26 cellular contexts compared by ENCODE assay signal in the genomic region with DNA sequence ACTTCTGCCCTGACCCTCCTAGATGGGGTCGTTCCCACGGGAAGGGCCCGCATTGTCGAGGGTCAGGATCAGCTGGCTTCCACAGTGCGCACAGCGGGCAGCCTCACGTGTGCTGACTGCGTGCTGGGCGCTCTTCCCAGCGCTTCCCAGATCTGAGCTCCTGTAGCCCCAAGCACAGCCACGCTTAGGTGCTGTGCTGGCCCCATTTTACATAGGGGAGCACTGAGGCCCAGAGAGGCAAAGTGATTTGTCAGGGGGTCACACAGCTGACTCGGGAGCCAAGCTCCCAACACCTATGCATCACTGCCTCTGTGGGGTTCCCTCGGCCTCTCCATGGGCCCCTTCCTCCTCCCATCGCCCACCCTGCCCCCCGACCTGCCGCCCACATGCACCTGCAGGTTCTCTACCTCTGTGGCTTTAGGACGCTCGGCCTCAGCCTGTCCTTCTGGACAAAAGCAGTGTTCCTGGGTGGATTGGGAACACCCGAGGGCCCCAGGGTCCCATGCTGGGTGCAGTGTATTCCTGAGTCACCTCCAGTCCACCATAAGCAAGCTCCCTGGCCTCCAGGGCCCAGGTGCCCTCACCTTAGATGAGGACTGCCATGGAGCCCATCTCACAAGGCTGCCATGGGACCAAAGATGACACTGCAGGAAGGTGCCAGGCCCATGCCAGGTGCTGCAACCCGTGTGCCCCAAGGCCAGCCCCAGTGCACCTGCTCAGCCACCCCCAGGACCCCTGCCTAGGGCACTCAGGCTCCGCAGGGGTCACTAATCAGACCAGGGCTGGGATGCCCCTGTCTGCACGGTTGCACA. TPM values are rescaled to one million over a fixed set of nuclear protein-coding genes. Genes with fewer than 3 reads are reported as not detected.
DNase-seq lines count a peak whose midpoint lies in the region; ATAC-seq and TF ChIP-seq lines count a peak whose summit lies in the region.
"Had no signal": no experiment of that assay in that cellular context is flagged by ENCODE, and none has a peak within 500 bp of the region (broad histone marks: within the 10 kb centered on the region; RNA-seq: fewer than 3 reads in every experiment).

No MANE protein-coding gene starts in this region.

- intact Hi-C loops in uterus (cut with DNase I; ENCODE audit: low total_unique reads): no loop called here

- no peak for TF ChIP-seq EP300 in gastroesophageal sphincter (IDR thresholded peaks at IDR 0.05)

- no peak overlapping the region for H3K4me3 Mint-ChIP-seq in activated T-cell treated with anti-CD3 and anti-CD28 coated beads, Interleukin-2, amount 50 U/mL, for 72 hours
- H3K4me3 Mint-ChIP-seq in effector memory CD8-positive, alpha-beta T cell: no peak overlapping the region
- no peak overlapping the region for H3K4me3 Mint-ChIP-seq in stimulated activated effector memory CD8-positive, alpha-beta T cell treated with anti-CD3 and anti-CD28 coated beads, Interleukin-12 subunit alpha, Interleukin-12 subunit beta, amount 100 ng/mL, for 72 hours
- H3K4me3 Mint-ChIP-seq: activated CD4-positive, alpha-beta T cell treated with anti-CD3 and anti-CD28 coated beads, Interleukin-2, amount 10 ng/mL, durations not matched to agents 24 days and 14 days; CD14-positive monocyte; nephron had no signal

- DNase-seq in activated T-cell treated with anti-CD3 and anti-CD28 coated beads, Interleukin-2, amount 50 U/mL, for 72 hours: peak in 1 of 2 donors; percentile 19
- no peak for DNase-seq in activated T-cell treated with anti-CD3 and anti-CD28 coated beads, Interleukin-2, amount 50 U/mL, for 48 hours
- DNase-seq in NCI-H345 treated with DMSO at 0.1 percent for 48 hours (lab: John Stamatoyannopoulos, UW; ENCODE audit: unreplicated experiment) (peak; percentile 14), NOMO-1 (lab: John Stamatoyannopoulos, UW; ENCODE audit: unreplicated experiment in 2 of 2) (no peak), uterus (no peak)
- no peak for DNase-seq in effector memory CD8-positive, alpha-beta T cell
- DNase-seq in stimulated activated effector memory CD8-positive, alpha-beta T cell treated with anti-CD3 and anti-CD28 coated beads, Interleukin-12 subunit alpha, Interleukin-12 subunit beta, amount 100 ng/mL, for 72 hours (ENCODE audit: low spot score in 2 of 2): no peak
- DNase-seq: activated CD4-positive, alpha-beta T cell treated with anti-CD3 and anti-CD28 coated beads, Interleukin-2, amount 10 ng/mL, durations not matched to agents 24 days and 14 days; activated naive CD4-positive, alpha-beta T cell treated with Interleukin-2 at 50 U/mL for 16 hours; cerebellar nuclear complex; DMS153; effector CD8-positive, alpha-beta T cell; GM23248; Karpas-422; kidney glomerular epithelial cell; NCI-H1092; NCI-H2171 treated with DMSO at 0.1 percent for 48 hours; NCI-H748 treated with DMSO at 0.1 percent for 48 hours; OCI-M1; SHP77 had no signal

- H3K4me1 ChIP-seq in gastroesophageal sphincter (no peaks in the 10 kb centered on the region), uterus (no peaks in the 10 kb centered on the region)
- H3K4me1 ChIP-seq: esophagus muscularis mucosa had no signal

- no peak for TF ChIP-seq CTCF in gastroesophageal sphincter (IDR thresholded peaks at IDR 0.05)
- no peak for TF ChIP-seq CTCF in uterus (IDR thresholded peaks at IDR 0.05)

- no peak overlapping the region for H3K27ac Mint-ChIP-seq in activated T-cell treated with anti-CD3 and anti-CD28 coated beads, Interleukin-2, amount 50 U/mL, for 72 hours
- H3K27ac Mint-ChIP-seq in effector memory CD8-positive, alpha-beta T cell: no peak overlapping the region
- H3K27ac Mint-ChIP-seq in stimulated activated effector memory CD8-positive, alpha-beta T cell treated with anti-CD3 and anti-CD28 coated beads, Interleukin-12 subunit alpha, Interleukin-12 subunit beta, amount 100 ng/mL, for 72 hours: no peak overlapping the region
- H3K27ac Mint-ChIP-seq: activated CD4-positive, alpha-beta T cell treated with anti-CD3 and anti-CD28 coated beads, Interleukin-2, amount 10 ng/mL, durations not matched to agents 24 days and 14 days; CD14-positive monocyte; nephron had no signal

- H3K27me3 ChIP-seq in gastroesophageal sphincter (no peaks in the 10 kb centered on the region), uterus (no peaks in the 10 kb centered on the region)
- H3K27me3 ChIP-seq: esophagus muscularis mucosa had no signal

- no peaks in the 10 kb centered on the region for H3K27me3 Mint-ChIP-seq in activated T-cell treated with anti-CD3 and anti-CD28 coated beads, Interleukin-2, amount 50 U/mL, for 72 hours (ENCODE audit: low read depth)
- no peaks in the 10 kb centered on the region for H3K27me3 Mint-ChIP-seq in effector memory CD8-positive, alpha-beta T cell
- H3K27me3 Mint-ChIP-seq: activated CD4-positive, alpha-beta T cell treated with anti-CD3 and anti-CD28 coated beads, Interleukin-2, amount 10 ng/mL, durations not matched to agents 24 days and 14 days had no signal

- no peak overlapping the region for H3K4me3 ChIP-seq in gastroesophageal sphincter
- no peak overlapping the region for H3K4me3 ChIP-seq in uterus
- H3K4me3 ChIP-seq: esophagus muscularis mucosa, GM23248 had no signal

- H3K36me3 Mint-ChIP-seq in activated T-cell treated with anti-CD3 and anti-CD28 coated beads, Interleukin-2, amount 50 U/mL, for 72 hours (ENCODE audit: insufficient read depth in 2 of 2): peaks cover 5 to 17% of the 10 kb centered on the region in 2 donors
- H3K36me3 Mint-ChIP-seq in effector memory CD8-positive, alpha-beta T cell (ENCODE audit: insufficient read depth): peaks cover 32% of the 10 kb centered on the region
- peaks cover 15% of the 10 kb centered on the region for H3K36me3 Mint-ChIP-seq in stimulated activated effector memory CD8-positive, alpha-beta T cell treated with anti-CD3 and anti-CD28 coated beads, Interleukin-12 subunit alpha, Interleukin-12 subunit beta, amount 100 ng/mL, for 72 hours

- H3K9me3 ChIP-seq in gastroesophageal sphincter: peaks cover 0 to 5% (median 0%) of the 10 kb centered on the region in 3 donors
- no peaks in the 10 kb centered on the region for H3K9me3 ChIP-seq in uterus
- H3K9me3 ChIP-seq: esophagus muscularis mucosa had no signal

- TF ChIP-seq POLR2A in gastroesophageal sphincter (IDR thresholded peaks at IDR 0.05) (no peak), uterus (IDR thresholded peaks at IDR 0.05) (no peak)

- 88% methylated on average over 4 of the region's 22 CpGs; no CpG with 5 or more reads in 1 of the 2 donors for WGBS in gastroesophageal sphincter (ENCODE audit: low coverage in 1 of 2), 2 donors

- ATAC-seq in activated T-cell treated with anti-CD3 and anti-CD28 coated beads, Interleukin-2, amount 50 U/mL, for 72 hours (replicated peaks in 1 of 2): peak; percentile 17 to 23
- ATAC-seq in effector memory CD8-positive, alpha-beta T cell (replicated peaks): peak; percentile 32
- peak; percentile 57 for ATAC-seq in stimulated activated effector memory CD8-positive, alpha-beta T cell treated with anti-CD3 and anti-CD28 coated beads, Interleukin-12 subunit alpha, Interleukin-12 subunit beta, amount 100 ng/mL, for 72 hours
- no peak for ATAC-seq in gastroesophageal sphincter

- H3K27ac ChIP-seq in gastroesophageal sphincter: no peak overlapping the region
- no peak overlapping the region for H3K27ac ChIP-seq in uterus
- H3K27ac ChIP-seq: esophagus muscularis mucosa, GM23248 had no signal

- H3K9me3 Mint-ChIP-seq in activated T-cell treated with anti-CD3 and anti-CD28 coated beads, Interleukin-2, amount 50 U/mL, for 72 hours: peaks cover 2% of the 10 kb centered on the region in 2 donors
- no peaks in the 10 kb centered on the region for H3K9me3 Mint-ChIP-seq in effector memory CD8-positive, alpha-beta T cell
- no peaks in the 10 kb centered on the region for H3K9me3 Mint-ChIP-seq in stimulated activated effector memory CD8-positive, alpha-beta T cell treated with anti-CD3 and anti-CD28 coated beads, Interleukin-12 subunit alpha, Interleukin-12 subunit beta, amount 100 ng/mL, for 72 hours
- H3K9me3 Mint-ChIP-seq: nephron had no signal

- peaks cover 5% of the 10 kb centered on the region for H3K4me1 Mint-ChIP-seq in activated T-cell treated with anti-CD3 and anti-CD28 coated beads, Interleukin-2, amount 50 U/mL, for 72 hours (ENCODE audit: low read depth)
- no peaks in the 10 kb centered on the region for H3K4me1 Mint-ChIP-seq in effector memory CD8-positive, alpha-beta T cell (ENCODE audit: low read depth in 2 of 2)
- peaks cover under 1% of the 10 kb centered on the region for H3K4me1 Mint-ChIP-seq in stimulated activated effector memory CD8-positive, alpha-beta T cell treated with anti-CD3 and anti-CD28 coated beads, Interleukin-12 subunit alpha, Interleukin-12 subunit beta, amount 100 ng/mL, for 72 hours
- H3K4me1 Mint-ChIP-seq: activated CD4-positive, alpha-beta T cell treated with anti-CD3 and anti-CD28 coated beads, Interleukin-2, amount 10 ng/mL, durations not matched to agents 24 days and 14 days had no signal

- H3K36me3 ChIP-seq in gastroesophageal sphincter (peaks cover 0 to 93% of the 10 kb centered on the region in 2 donors), uterus (no peaks in the 10 kb centered on the region)

RNA-seq across cellular contexts. Expression of a gene that starts 23.3 kb away (rescaled TPM):
- not detected for total RNA-seq in activated T-cell treated with anti-CD3 and anti-CD28 coated beads, Interleukin-2, amount 50 U/mL, for 72 hours
- total RNA-seq in gastroesophageal sphincter: 10 to 100 TPM in 2 of 4 donors, 1 to 10 TPM in 2; 6.4 to 18.2 (median 10.5) TPM
- total RNA-seq in uterus: 10 to 100 TPM in 2 of 4 donors, 1 to 10 TPM in 2; 1.4 to 49.7 (median 24.2) TPM
- total RNA-seq: activated CD4-positive, alpha-beta T cell treated with anti-CD3 and anti-CD28 coated beads, Interleukin-2, amount 10 ng/mL, durations not matched to agents 24 days and 14 days; astrocyte; GM23248; HT1080 had no signal

RNA-seq across cellular contexts. Expression of a gene that starts 58.8 kb away (rescaled TPM):
- total RNA-seq in activated T-cell treated with anti-CD3 and anti-CD28 coated beads, Interleukin-2, amount 50 U/mL, for 72 hours: not detected
- not detected for total RNA-seq in gastroesophageal sphincter
- total RNA-seq in uterus: not detected
- total RNA-seq: activated CD4-positive, alpha-beta T cell treated with anti-CD3 and anti-CD28 coated beads, Interleukin-2, amount 10 ng/mL, durations not matched to agents 24 days and 14 days; astrocyte; esophagus muscularis mucosa; GM23248; HT1080 had no signal
